1 cellular context compared by ENCODE assay signal in genomic region chr2:43423941-43424261, GRCh38.
TF ChIP-seq lines count a peak whose summit lies in the region.

No MANE protein-coding gene starts in this region.

TF ChIP-seq in HepG2, 621 proteins besides CTCF, POLR2A, EP300 and RAD21 (continued from another document):
- TF ChIP-seq NR2F6 (IDR thresholded peaks at IDR 0.05) = peak; percentile 57; the same call in 1 of the 2 replicates
- no peak for TF ChIP-seq NR2F6 (CRISPR knock-in tag; IDR thresholded peaks at IDR 0.05)
- TF ChIP-seq GMEB1 (CRISPR knock-in tag; IDR thresholded peaks at IDR 0.05; ENCODE audit: borderline replicate concordance) = 0 out of 2 replicates have a peak, but pooled peaks have one; percentile 37
- TF ChIP-seq ZNF510 (CRISPR knock-in tag; IDR thresholded peaks at IDR 0.05; ENCODE audit: low read depth) = peak; percentile 36; the same call in 1 of the 2 replicates
- no peak for TF ChIP-seq ZNF572 (CRISPR knock-in tag; IDR thresholded peaks at IDR 0.05)
- peak; percentile 17 for TF ChIP-seq MED8 (CRISPR knock-in tag; IDR thresholded peaks at IDR 0.05; ENCODE audit: insufficient replicate concordance)
- peak; percentile 53; the same call in 1 of the 2 replicates for TF ChIP-seq ATF2 (CRISPR knock-in tag; IDR thresholded peaks at IDR 0.05)
- TF ChIP-seq ZNF382 (CRISPR knock-in tag; IDR thresholded peaks at IDR 0.05; ENCODE audit: borderline replicate concordance) = no peak
- no peak for TF ChIP-seq SKI (IDR thresholded peaks at IDR 0.05; ENCODE audit: partially characterized antibody)
- no peak for TF ChIP-seq DR1 (CRISPR knock-in tag; IDR thresholded peaks at IDR 0.05)
- no peak for TF ChIP-seq SCMH1 (CRISPR knock-in tag; IDR thresholded peaks at IDR 0.05; ENCODE audit: borderline replicate concordance)
- TF ChIP-seq GATAD1 (CRISPR knock-in tag; IDR thresholded peaks at IDR 0.05) = peak; percentile 54; the same call in 1 of the 2 replicates
- TF ChIP-seq ZNF253 (CRISPR knock-in tag; IDR thresholded peaks at IDR 0.05; ENCODE audit: borderline replicate concordance) = no peak
- peak; percentile 62 for TF ChIP-seq POGZ (CRISPR knock-in tag; IDR thresholded peaks at IDR 0.05)
TF ChIP-seq in HepG2: peak in this region for 14.
